Comparison of ENCODE assay signal across 8 cellular contexts in genomic region chr17:81142301-81143199, GRCh38. TPM values are rescaled to one million over a fixed set of nuclear protein-coding genes. Genes with fewer than 3 reads are reported as not detected.
DNase-seq lines count a peak whose midpoint lies in the region; ATAC-seq lines count a peak whose summit lies in the region.

No MANE protein-coding gene starts in this region.

- DNase-seq in A172 (ENCODE audit: low spot score): peak; percentile 70
- peak; percentile 69 for DNase-seq in GM19238 (ENCODE audit: insufficient read length, low spot score)
- DNase-seq in NCI-H2227 treated with DMSO at 0.1 percent for 48 hours (lab: John Stamatoyannopoulos, UW): peak; percentile 52
- peak; percentile 29 to 50 for DNase-seq in activated CD4-positive, alpha-beta T cell treated with anti-CD3 and anti-CD28 coated beads for 24 hours (ENCODE audit: low read depth in 2 of 2)
- peak; percentile 78 for DNase-seq in left lobe of liver (ENCODE audit: low spot score)
- peak; percentile 45 to 47 for DNase-seq in stimulated activated CD4-positive, alpha-beta T cell treated with anti-CD3 and anti-CD28 coated beads, Interleukin-4, amount 100 ng/mL, for 48 hours (ENCODE audit: low read depth in 2 of 2)

- ATAC-seq in left lobe of liver (peak; percentile 96), GM19324 (IDR thresholded peaks at IDR 0.05; ENCODE audit: low FRiP score, unreplicated experiment) (no peak)

- peak overlapping the region; percentile 85 for H3K27ac ChIP-seq in cingulate gyrus (ENCODE audit: low read depth, low read length)

RNA-seq across cellular contexts. Expression of gene PVALEF, which starts 22.8 kb away (rescaled TPM):
- total RNA-seq in A172 (2014; rRNA removed; shearing (Covaris generic)): not detected in 2 replicates
- total RNA-seq in left lobe of liver: not detected

RNA-seq across cellular contexts. Expression of gene AATK, which starts 23.5 kb away (rescaled TPM):
- 0.28 and 0.41 TPM in 2 replicates for total RNA-seq in A172 (2014; rRNA removed; shearing (Covaris generic))
- 0.70 TPM for total RNA-seq in left lobe of liver
